1 cellular context compared by ENCODE assay signal in genomic region chr7:158821173-158822021, GRCh38.
TF ChIP-seq lines count a peak whose summit lies in the region.

No MANE protein-coding gene starts in this region.

TF ChIP-seq in K562, 482 proteins besides CTCF, POLR2A, EP300 and RAD21 (continued from another document):
- TF ChIP-seq BCLAF1 (IDR thresholded peaks at IDR 0.05; ENCODE audit: borderline replicate concordance in 1 of 2, control insufficient read depth in 1 of 2, low read depth in 2 of 2, low read length in 1 of 2) (no peak), SIN3A (IDR thresholded peaks at IDR 0.05; ENCODE audit: borderline replicate concordance in 2 of 2, control insufficient read depth in 1 of 2, low read depth in 2 of 2, low read length in 2 of 2) (no peak)
